In the genomic region with DNA sequence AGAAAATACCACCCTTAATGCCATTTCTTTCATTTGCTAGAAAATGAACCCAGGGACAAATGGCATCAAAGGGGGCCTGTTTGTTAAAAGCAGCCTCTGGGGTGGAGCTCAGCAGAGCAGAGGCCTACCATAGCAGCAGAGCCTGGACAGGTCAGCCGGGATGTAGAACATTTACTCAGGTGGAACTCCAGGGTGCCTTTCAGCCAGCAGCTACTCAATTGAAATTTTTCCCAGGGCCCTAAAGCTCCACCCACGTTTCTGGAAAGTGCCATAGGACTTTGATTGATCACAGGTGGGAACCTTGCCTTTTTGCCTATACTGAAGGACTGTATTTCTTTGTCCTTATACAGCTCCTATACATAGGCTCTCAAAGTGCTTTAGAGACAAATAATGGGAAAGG, we compare ENCODE assay signal across 28 cellular contexts.
"Had no signal": no experiment of that assay in that cellular context is flagged by ENCODE, and none has a peak within 500 bp of the region (broad histone marks: within the 10 kb centered on the region; RNA-seq: fewer than 3 reads in every experiment).

No MANE protein-coding gene starts in this region.

- ATAC-seq: left colon; left lung; lower lobe of right lung; naive thymus-derived CD8-positive, alpha-beta T cell; right lobe of liver; stimulated activated memory B cell treated with anti-CD40 and anti-IgM and Interleukin-4, amounts not matched to agents 10 μg/mL and 1 μg/mL and 100 μg/mL, for 72 hours; stimulated activated naive CD8-positive, alpha-beta T cell treated with anti-CD3 and anti-CD28 coated beads, Interleukin-15, amount 100 ng/mL, for 72 hours had no signal

- DNase-seq: hippocampal formation; immature natural killer cell; kidney; left colon; left lung; lower lobe of right lung; mammary epithelial cell; mesenchymal stem cell; naive thymus-derived CD8-positive, alpha-beta T cell; nephron progenitor cell; occipital lobe; right lobe of liver; stimulated activated CD4-positive, alpha-beta T cell treated with anti-CD3 and anti-CD28 coated beads, Interleukin-1b, Interleukin-23, amount 100 ng/mL, for 48 hours; stimulated activated CD4-positive, alpha-beta T cell treated with anti-CD3 and anti-CD28 coated beads, Interleukin-2, amount 100 ng/mL, for 48 hours; stimulated activated CD4-positive, alpha-beta T cell treated with anti-CD3 and anti-CD28 coated beads, Interleukin-4, amount 100 ng/mL, for 4 hours; stimulated activated CD8-positive, alpha-beta memory T cell treated with anti-CD3 and anti-CD28 coated beads, Interleukin-4, amount 100 ng/mL, for 48 hours; stimulated activated naive CD4-positive, alpha-beta T cell treated with Interleukin-2 at 50 U/mL for 16 hours; stimulated activated naive CD8-positive, alpha-beta T cell treated with anti-CD3 and anti-CD28 coated beads, Interleukin-15, amount 100 ng/mL, for 72 hours; substantia nigra; uterus had no signal

- H3K4me1 Mint-ChIP-seq: immature natural killer cell; naive thymus-derived CD8-positive, alpha-beta T cell; nephron progenitor cell; neural progenitor cell; stimulated activated memory B cell treated with anti-CD40 and anti-IgM and Interleukin-4, amounts not matched to agents 10 μg/mL and 1 μg/mL and 100 μg/mL, for 72 hours; stimulated activated naive CD8-positive, alpha-beta T cell treated with anti-CD3 and anti-CD28 coated beads, Interleukin-15, amount 100 ng/mL, for 72 hours had no signal

- H3K4me3 Mint-ChIP-seq: immature natural killer cell; naive thymus-derived CD8-positive, alpha-beta T cell; nephron progenitor cell; neural progenitor cell; stimulated activated memory B cell treated with anti-CD40 and anti-IgM and Interleukin-4, amounts not matched to agents 10 μg/mL and 1 μg/mL and 100 μg/mL, for 72 hours; stimulated activated naive CD8-positive, alpha-beta T cell treated with anti-CD3 and anti-CD28 coated beads, Interleukin-15, amount 100 ng/mL, for 72 hours; type B pancreatic cell had no signal

- H3K36me3 Mint-ChIP-seq: immature natural killer cell, neural progenitor cell, type B pancreatic cell had no signal

- H3K27ac Mint-ChIP-seq: immature natural killer cell; naive thymus-derived CD8-positive, alpha-beta T cell; nephron progenitor cell; neural progenitor cell; progenitor cell of endocrine pancreas; stimulated activated memory B cell treated with anti-CD40 and anti-IgM and Interleukin-4, amounts not matched to agents 10 μg/mL and 1 μg/mL and 100 μg/mL, for 72 hours; stimulated activated naive CD8-positive, alpha-beta T cell treated with anti-CD3 and anti-CD28 coated beads, Interleukin-15, amount 100 ng/mL, for 72 hours; type B pancreatic cell had no signal

- H3K9me3 Mint-ChIP-seq: immature natural killer cell, type B pancreatic cell had no signal

- H3K36me3 ChIP-seq: left lung, lower lobe of right lung, neural progenitor cell, neutrophil, right atrium auricular region, right lobe of liver, uterus had no signal

- H3K27me3 ChIP-seq: left lung, neural progenitor cell, right atrium auricular region, right lobe of liver, tibial nerve, uterus had no signal

- H3K4me3 ChIP-seq: left lung, lower lobe of right lung, neural progenitor cell, right atrium auricular region, right lobe of liver, smooth muscle cell, tibial nerve, uterus had no signal

- H3K27me3 Mint-ChIP-seq: progenitor cell of endocrine pancreas; stimulated activated memory B cell treated with anti-CD40 and anti-IgM and Interleukin-4, amounts not matched to agents 10 μg/mL and 1 μg/mL and 100 μg/mL, for 72 hours; stimulated activated naive CD8-positive, alpha-beta T cell treated with anti-CD3 and anti-CD28 coated beads, Interleukin-15, amount 100 ng/mL, for 72 hours; type B pancreatic cell had no signal
